ENCODE assay signal across 8 cellular contexts in the genomic region with DNA sequence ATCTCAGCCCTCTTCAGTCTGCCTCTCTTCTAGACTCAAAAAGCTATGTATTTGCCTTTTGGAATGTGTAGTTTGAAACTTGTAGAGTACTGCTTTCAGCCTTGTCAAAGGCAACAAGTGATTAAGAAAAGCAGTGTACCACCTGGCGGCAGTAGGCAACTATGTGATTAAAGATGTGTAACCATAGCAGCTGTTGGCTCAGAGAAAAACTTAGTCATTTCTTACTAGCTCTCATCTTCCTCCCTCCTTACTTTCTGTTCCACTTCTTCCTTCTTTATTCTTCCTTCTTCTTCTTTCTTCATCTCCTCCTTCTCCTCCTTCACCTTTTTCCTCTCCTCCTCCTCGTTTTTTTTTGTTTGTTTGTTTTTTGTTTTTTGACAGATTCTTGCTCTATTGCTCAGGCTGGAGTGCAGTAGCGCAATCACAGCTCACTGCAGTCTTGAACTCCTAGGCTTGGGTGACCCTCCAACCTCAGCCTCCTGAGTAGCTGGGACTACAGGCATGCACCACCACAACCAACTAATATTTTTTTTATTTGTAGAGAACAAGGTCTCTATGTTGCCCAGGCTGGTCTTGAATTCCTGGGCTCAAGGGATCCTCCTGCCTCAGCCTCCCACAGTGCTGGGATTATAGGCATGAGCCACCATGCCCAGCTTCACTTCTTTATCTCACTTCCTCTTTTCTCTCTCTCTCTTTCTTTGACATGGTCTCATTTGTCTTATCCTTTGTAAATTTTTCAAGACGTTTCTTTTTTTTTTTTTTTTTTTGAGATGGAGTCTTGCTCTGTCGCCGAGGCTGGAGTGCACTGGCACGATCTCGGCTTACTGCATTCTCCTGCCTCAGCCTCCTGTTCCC. TPM values are rescaled to one million over a fixed set of nuclear protein-coding genes. Genes with fewer than 3 reads are reported as not detected.
DNase-seq lines count a peak whose midpoint lies in the region; ATAC-seq and TF ChIP-seq lines count a peak whose summit lies in the region.

No MANE protein-coding gene starts in this region.

- CTCF ChIA-PET in PC-3 (lab: Charles Lee): interaction anchor here (0.6 to 0.7 kb wide), 3 partner anchors 12 to 253 kb away, joined by 3 to 5 read pairs (median 3); no protein-coding TSS in a partner anchor

- no peak overlapping the region for H3K4me3 ChIP-seq in PC-3 (ENCODE audit: low read length)
- H3K4me3 ChIP-seq in epithelial cell of esophagus (ENCODE audit: low read length): no peak overlapping the region

- ATAC-seq in GM18870 (IDR thresholded peaks at IDR 0.05; ENCODE audit: unreplicated experiment) (peak; percentile 100), HG02973 (IDR thresholded peaks at IDR 0.05; ENCODE audit: unreplicated experiment) (peak; percentile 99), PC-3 (peak; percentile 87)

- peak; percentile 2 for DNase-seq in Ammon's horn (ENCODE audit: low spot score)
- peak; percentile 69 for DNase-seq in PC-3
- peak; percentile 69 for DNase-seq in epithelial cell of esophagus (ENCODE audit: low read depth)
- DNase-seq in globus pallidus (ENCODE audit: low spot score): no peak
- no peak for DNase-seq in NCI-H2081 treated with DMSO at 0.1 percent for 48 hours (lab: John Stamatoyannopoulos, UW)

- H3K27me3 Mint-ChIP-seq in stimulated activated naive CD8-positive, alpha-beta T cell treated with anti-CD3 and anti-CD28 coated beads, Interleukin-15, Interleukin-2, amounts not matched to agents 100 ng/mL and 50 ng/mL, for 24 hours: no peaks in the 10 kb centered on the region

- no peaks in the 10 kb centered on the region for H3F3A ChIP-seq in PC-3 (ENCODE audit: low read length, unreplicated experiment)

- intact Hi-C loops in PC-3 (cut with micrococcal nuclease): loop anchor here (1.0 kb wide), 1 partner anchor 22 kb away; no protein-coding TSS in a partner anchor

- H4K20me1 ChIP-seq in PC-3 (ENCODE audit: low read length): no peaks in the 10 kb centered on the region

- H3K9me2 ChIP-seq in PC-3 (replicated peaks; ENCODE audit: low read length): no peaks in the 10 kb centered on the region

- H3K4me1 Mint-ChIP-seq in stimulated activated naive CD8-positive, alpha-beta T cell treated with anti-CD3 and anti-CD28 coated beads, Interleukin-15, Interleukin-2, amounts not matched to agents 100 ng/mL and 50 ng/mL, for 24 hours (ENCODE audit: low read depth): peaks cover 44% of the 10 kb centered on the region

- H3K4me3 Mint-ChIP-seq in stimulated activated naive CD8-positive, alpha-beta T cell treated with anti-CD3 and anti-CD28 coated beads, Interleukin-15, Interleukin-2, amounts not matched to agents 100 ng/mL and 50 ng/mL, for 24 hours: no peak overlapping the region

- no peaks in the 10 kb centered on the region for H3K27me3 ChIP-seq in PC-3 (ENCODE audit: low read length)

- H3K27ac Mint-ChIP-seq in stimulated activated naive CD8-positive, alpha-beta T cell treated with anti-CD3 and anti-CD28 coated beads, Interleukin-15, Interleukin-2, amounts not matched to agents 100 ng/mL and 50 ng/mL, for 24 hours: peak overlapping the region; percentile 64

- no peak overlapping the region for H3K9ac ChIP-seq in PC-3 (ENCODE audit: low read length)

- TF ChIP-seq CTCF in PC-3 (conservative IDR thresholded peaks at IDR 0.05; ENCODE audit: low read depth, low read length) (peak; percentile 66), epithelial cell of esophagus (IDR thresholded peaks at IDR 0.05; ENCODE audit: insufficient read depth, low read depth, low read length, missing control alignments) (peak; percentile 43)

- peaks cover 6% of the 10 kb centered on the region for H3K9me3 Mint-ChIP-seq in stimulated activated naive CD8-positive, alpha-beta T cell treated with anti-CD3 and anti-CD28 coated beads, Interleukin-15, Interleukin-2, amounts not matched to agents 100 ng/mL and 50 ng/mL, for 24 hours

- POLR2A ChIA-PET in PC-3 (lab: Charles Lee; ENCODE audit: unreplicated experiment): no interaction called here

- H3K4me2 ChIP-seq in PC-3 (ENCODE audit: low read length): no peak overlapping the region

- H2AFZ ChIP-seq in PC-3 (ENCODE audit: low read length): no peak overlapping the region

- no peaks in the 10 kb centered on the region for H3K9me3 ChIP-seq in PC-3 (ENCODE audit: low read length)

- no peaks in the 10 kb centered on the region; the same call in 1 of the 2 replicates for H3K36me3 ChIP-seq in PC-3 (ENCODE audit: low read depth, low read length)

- peaks cover 77% of the 10 kb centered on the region for H3K36me3 Mint-ChIP-seq in stimulated activated naive CD8-positive, alpha-beta T cell treated with anti-CD3 and anti-CD28 coated beads, Interleukin-15, Interleukin-2, amounts not matched to agents 100 ng/mL and 50 ng/mL, for 24 hours (ENCODE audit: low read depth)

- BruUV-seq in PC-3 (replicated peaks; lab: Mats Ljungman, UMichigan): no TSS peak

- no peaks in the 10 kb centered on the region for H3K4me1 ChIP-seq in PC-3 (ENCODE audit: insufficient read depth, low read length)

- no peaks in the 10 kb centered on the region for H3K79me2 ChIP-seq in PC-3 (ENCODE audit: low read length)

- no peak overlapping the region for H3K27ac ChIP-seq in PC-3 (ENCODE audit: low read length)

RNA-seq across cellular contexts. Expression of a gene that starts 32.6 kb away (rescaled TPM):
- 3.3 and 6.2 TPM in 2 replicates for total RNA-seq in PC-3 (2014; rRNA removed)

RNA-seq across cellular contexts. Expression of a gene that starts 32.8 kb away (rescaled TPM):
- 12.3 and 12.8 TPM in 2 replicates for total RNA-seq in PC-3 (2014; rRNA removed)

Comparison
In these comparisons a context has a peak if more than half of its experiments do, and no peak if none do; other contexts are left out.
1. DNase-seq: peak in Ammon's horn (single experiment), PC-3 (single experiment) and epithelial cell of esophagus (single experiment); none in globus pallidus (single experiment) and NCI-H2081 treated with DMSO at 0.1 percent for 48 hours (single experiment).
2. Peak in every context shown above with its lines, with median percentiles within 50 percentile points of each other: ATAC-seq.